Comparison of ENCODE assay signal across 20 cellular contexts in genomic region chr6:38799529-38800184, GRCh38.
"Had no signal": no experiment of that assay in that cellular context is flagged by ENCODE, and none has a peak within 500 bp of the region (broad histone marks: within the 10 kb centered on the region; RNA-seq: fewer than 3 reads in every experiment).

No MANE protein-coding gene starts in this region.

- H3K27ac Mint-ChIP-seq: activated naive CD8-positive, alpha-beta T cell treated with anti-CD3 and anti-CD28 coated beads for 36 hours; activated T-helper 1 cell treated with anti-CD3 and anti-CD28 coated beads, Interleukin-12 subunit alpha, Interleukin-12 subunit beta, Interleukin-2, Interleukin-4 antibody, amounts not matched to agents 30 ng/mL and 10 ng/mL and 1 ng/mL, durations not matched to agents 14 hours and 24 hours and 36 hours; brain; mesothelial cell of epicardium; nephron progenitor cell; stimulated activated naive B cell treated with anti-CD40 and anti-IgM and Interleukin-4, amounts not matched to agents 10 μg/mL and 1 μg/mL and 100 μg/mL, for 72 hours had no signal

- H3K36me3 Mint-ChIP-seq: activated naive CD8-positive, alpha-beta T cell treated with anti-CD3 and anti-CD28 coated beads for 36 hours; brain; mesothelial cell of epicardium; stimulated activated naive B cell treated with anti-CD40 and anti-IgM and Interleukin-4, amounts not matched to agents 10 μg/mL and 1 μg/mL and 100 μg/mL, for 72 hours had no signal

- H3K4me1 Mint-ChIP-seq: activated naive CD8-positive, alpha-beta T cell treated with anti-CD3 and anti-CD28 coated beads for 36 hours; brain; stimulated activated naive B cell treated with anti-CD40 and anti-IgM and Interleukin-4, amounts not matched to agents 10 μg/mL and 1 μg/mL and 100 μg/mL, for 72 hours had no signal

- H3K27ac ChIP-seq: esophagus squamous epithelium, lower lobe of right lung, thoracic aorta, upper lobe of left lung had no signal

- DNase-seq: activated CD4-positive, alpha-beta T cell treated with anti-CD3 and anti-CD28 coated beads, Interleukin-2, amount 50 U/mL, for 48 hours; activated naive CD8-positive, alpha-beta T cell treated with anti-CD3 and anti-CD28 coated beads for 36 hours; activated T-cell treated with anti-CD3 and anti-CD28 coated beads for 4 hours; cortex of kidney; esophagus squamous epithelium; glutamatergic neuron; hippocampal formation; lower lobe of right lung; nephron progenitor cell; nucleus accumbens; posterior cingulate gyrus; retina; stimulated activated naive B cell treated with anti-CD40 and anti-IgM and Interleukin-4, amounts not matched to agents 10 μg/mL and 1 μg/mL and 100 μg/mL, for 72 hours; SW 1271; T-helper 2 cell; upper lobe of left lung had no signal

- H3K9me3 Mint-ChIP-seq: activated naive CD8-positive, alpha-beta T cell treated with anti-CD3 and anti-CD28 coated beads for 36 hours; activated T-helper 1 cell treated with anti-CD3 and anti-CD28 coated beads, Interleukin-12 subunit alpha, Interleukin-12 subunit beta, Interleukin-2, Interleukin-4 antibody, amounts not matched to agents 30 ng/mL and 10 ng/mL and 1 ng/mL, durations not matched to agents 14 hours and 24 hours and 36 hours; mesothelial cell of epicardium; nephron progenitor cell; stimulated activated naive B cell treated with anti-CD40 and anti-IgM and Interleukin-4, amounts not matched to agents 10 μg/mL and 1 μg/mL and 100 μg/mL, for 72 hours had no signal

- ATAC-seq: lower lobe of right lung; stimulated activated naive B cell treated with anti-CD40 and anti-IgM and Interleukin-4, amounts not matched to agents 10 μg/mL and 1 μg/mL and 100 μg/mL, for 72 hours had no signal

- H3K4me3 Mint-ChIP-seq: activated naive CD8-positive, alpha-beta T cell treated with anti-CD3 and anti-CD28 coated beads for 36 hours; activated T-helper 1 cell treated with anti-CD3 and anti-CD28 coated beads, Interleukin-12 subunit alpha, Interleukin-12 subunit beta, Interleukin-2, Interleukin-4 antibody, amounts not matched to agents 30 ng/mL and 10 ng/mL and 1 ng/mL, durations not matched to agents 14 hours and 24 hours and 36 hours; brain; mesothelial cell of epicardium; nephron progenitor cell; stimulated activated naive B cell treated with anti-CD40 and anti-IgM and Interleukin-4, amounts not matched to agents 10 μg/mL and 1 μg/mL and 100 μg/mL, for 72 hours had no signal
